ENCODE assay signal across 1 cellular context in the genomic region with DNA sequence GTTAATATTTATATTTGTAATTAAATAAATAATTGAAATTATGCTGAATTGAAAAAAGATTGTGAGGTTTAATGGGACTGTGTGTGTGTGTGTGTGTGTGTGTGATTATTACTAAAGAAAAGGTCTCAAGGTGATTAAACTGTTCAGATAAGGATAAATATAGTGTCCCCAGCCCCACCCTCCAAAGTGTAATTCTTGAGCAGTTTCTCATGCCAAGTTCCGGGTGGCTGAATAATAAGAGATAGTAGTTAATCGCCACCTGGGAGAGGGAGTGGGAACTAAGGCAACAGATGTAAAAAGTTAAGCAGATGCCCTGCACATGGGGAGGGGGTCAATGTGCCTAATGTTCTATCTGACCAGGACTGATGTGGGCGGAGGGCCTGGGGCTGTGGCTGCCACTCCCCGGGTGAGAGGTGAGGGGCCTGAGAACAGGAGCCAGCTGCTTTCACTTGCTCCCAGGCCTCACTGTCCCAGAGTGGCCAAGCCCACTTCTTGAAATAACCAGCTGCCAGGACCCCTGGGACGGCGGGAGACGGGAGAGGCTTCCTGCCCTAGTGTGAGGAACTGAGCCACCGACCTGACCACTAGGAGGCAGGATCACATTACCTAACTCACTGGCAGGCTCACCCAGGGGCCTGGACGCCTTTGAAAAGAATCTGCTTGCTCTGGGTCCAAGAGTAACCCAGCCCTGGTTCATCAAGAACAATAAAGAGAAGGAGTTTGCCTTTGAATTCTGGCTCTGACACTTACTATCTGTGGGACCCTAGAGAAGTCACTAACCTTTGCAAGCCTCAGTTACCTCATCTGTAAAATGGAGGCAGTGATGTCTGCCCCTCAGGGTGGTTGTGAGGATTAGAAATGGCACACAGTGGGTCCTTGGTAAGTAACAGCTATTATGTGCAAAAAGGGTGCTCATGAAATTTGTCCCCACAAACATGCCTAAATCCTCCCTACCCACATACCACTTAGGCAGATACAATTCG.
TF ChIP-seq lines count a peak whose summit lies in the region.

No MANE protein-coding gene starts in this region.

TF ChIP-seq in liver, 16 proteins besides CTCF, POLR2A, EP300 and RAD21 (continued from another document):
- TF ChIP-seq, protein P1, sequence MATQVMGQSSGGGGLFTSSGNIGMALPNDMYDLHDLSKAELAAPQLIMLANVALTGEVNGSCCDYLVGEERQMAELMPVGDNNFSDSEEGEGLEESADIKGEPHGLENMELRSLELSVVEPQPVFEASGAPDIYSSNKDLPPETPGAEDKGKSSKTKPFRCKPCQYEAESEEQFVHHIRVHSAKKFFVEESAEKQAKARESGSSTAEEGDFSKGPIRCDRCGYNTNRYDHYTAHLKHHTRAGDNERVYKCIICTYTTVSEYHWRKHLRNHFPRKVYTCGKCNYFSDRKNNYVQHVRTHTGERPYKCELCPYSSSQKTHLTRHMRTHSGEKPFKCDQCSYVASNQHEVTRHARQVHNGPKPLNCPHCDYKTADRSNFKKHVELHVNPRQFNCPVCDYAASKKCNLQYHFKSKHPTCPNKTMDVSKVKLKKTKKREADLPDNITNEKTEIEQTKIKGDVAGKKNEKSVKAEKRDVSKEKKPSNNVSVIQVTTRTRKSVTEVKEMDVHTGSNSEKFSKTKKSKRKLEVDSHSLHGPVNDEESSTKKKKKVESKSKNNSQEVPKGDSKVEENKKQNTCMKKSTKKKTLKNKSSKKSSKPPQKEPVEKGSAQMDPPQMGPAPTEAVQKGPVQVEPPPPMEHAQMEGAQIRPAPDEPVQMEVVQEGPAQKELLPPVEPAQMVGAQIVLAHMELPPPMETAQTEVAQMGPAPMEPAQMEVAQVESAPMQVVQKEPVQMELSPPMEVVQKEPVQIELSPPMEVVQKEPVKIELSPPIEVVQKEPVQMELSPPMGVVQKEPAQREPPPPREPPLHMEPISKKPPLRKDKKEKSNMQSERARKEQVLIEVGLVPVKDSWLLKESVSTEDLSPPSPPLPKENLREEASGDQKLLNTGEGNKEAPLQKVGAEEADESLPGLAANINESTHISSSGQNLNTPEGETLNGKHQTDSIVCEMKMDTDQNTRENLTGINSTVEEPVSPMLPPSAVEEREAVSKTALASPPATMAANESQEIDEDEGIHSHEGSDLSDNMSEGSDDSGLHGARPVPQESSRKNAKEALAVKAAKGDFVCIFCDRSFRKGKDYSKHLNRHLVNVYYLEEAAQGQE (IDR thresholded peaks at IDR 0.05): no peak
- TF ChIP-seq TAF1 (conservative IDR thresholded peaks at IDR 0.05): no peak
- TF ChIP-seq SP1 (IDR thresholded peaks at IDR 0.05): no peak
- TF ChIP-seq, protein P2, sequence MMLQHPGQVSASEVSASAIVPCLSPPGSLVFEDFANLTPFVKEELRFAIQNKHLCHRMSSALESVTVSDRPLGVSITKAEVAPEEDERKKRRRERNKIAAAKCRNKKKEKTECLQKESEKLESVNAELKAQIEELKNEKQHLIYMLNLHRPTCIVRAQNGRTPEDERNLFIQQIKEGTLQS (IDR thresholded peaks at IDR 0.05): no peak
- no peak for TF ChIP-seq EGR1 (IDR thresholded peaks at IDR 0.05; ENCODE audit: low read depth in 2 of 2)
- TF ChIP-seq FOXA1 (IDR thresholded peaks at IDR 0.05): no peak
- TF ChIP-seq, protein P3, sequence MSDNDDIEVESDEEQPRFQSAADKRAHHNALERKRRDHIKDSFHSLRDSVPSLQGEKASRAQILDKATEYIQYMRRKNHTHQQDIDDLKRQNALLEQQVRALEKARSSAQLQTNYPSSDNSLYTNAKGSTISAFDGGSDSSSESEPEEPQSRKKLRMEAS (IDR thresholded peaks at IDR 0.05): no peak
- no peak for TF ChIP-seq FOXA2 (IDR thresholded peaks at IDR 0.05)
- TF ChIP-seq HNF4G (IDR thresholded peaks at IDR 0.05): no peak
- TF ChIP-seq YY1 (IDR thresholded peaks at IDR 0.05): no peak
